Comparison of ENCODE assay signal across 11 cellular contexts in the genomic region with DNA sequence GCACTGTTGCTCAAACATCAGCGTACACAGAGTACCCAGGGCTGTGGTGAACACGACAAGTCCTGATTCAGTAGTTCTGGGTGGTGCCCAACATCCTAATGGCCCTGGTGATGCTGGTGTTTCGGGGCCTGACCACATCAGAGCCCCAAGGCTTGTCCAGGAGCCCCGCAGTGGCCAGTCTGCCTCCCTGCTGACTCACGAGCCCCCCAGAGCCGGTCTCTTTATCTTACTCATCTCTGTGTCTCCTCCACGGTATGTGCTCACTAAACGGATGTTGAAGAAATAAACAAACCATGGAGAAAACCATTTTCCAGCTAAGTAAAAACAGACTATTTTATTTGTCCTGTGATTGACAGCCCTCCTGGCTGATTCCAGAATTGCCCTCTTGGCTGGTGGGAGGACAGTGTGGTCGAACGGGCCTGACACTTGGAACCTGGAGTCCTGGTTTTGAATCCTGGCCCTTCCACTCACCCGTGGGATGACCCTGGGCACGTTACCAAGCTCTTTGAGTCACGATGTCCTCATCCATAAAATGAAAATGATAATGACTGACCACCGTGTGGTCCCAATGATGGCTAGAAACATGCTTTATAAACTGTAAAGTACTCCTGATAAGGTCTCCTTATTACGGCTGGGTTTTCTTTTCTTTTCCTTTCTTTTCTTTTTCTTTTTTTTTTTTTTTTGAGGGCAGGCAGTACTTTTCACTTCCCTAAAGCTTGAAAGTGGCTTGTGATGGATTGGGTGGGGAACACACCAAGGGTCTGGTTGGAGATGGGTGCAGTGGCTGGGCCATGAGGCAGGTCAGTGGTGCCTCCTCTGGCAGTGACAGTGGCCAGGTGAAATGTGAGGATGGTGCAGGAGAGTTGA. TPM values are rescaled to one million over a fixed set of nuclear protein-coding genes. Genes with fewer than 3 reads are reported as not detected.
DNase-seq lines count a peak whose midpoint lies in the region; ATAC-seq, FAIRE-seq and TF ChIP-seq lines count a peak whose summit lies in the region.
"Had no signal": no experiment of that assay in that cellular context is flagged by ENCODE, and none has a peak within 500 bp of the region (broad histone marks: within the 10 kb centered on the region; RNA-seq: fewer than 3 reads in every experiment).

No MANE protein-coding gene starts in this region.

- intact Hi-C loops in tibial artery (cut with DNase I; ENCODE audit: low total_unique reads), result loop anchor here (10.0 kb wide), 1 partner anchor 78 kb away; no protein-coding TSS in a partner anchor
- intact Hi-C loops in Right ventricle myocardium inferior (cut with DNase I), result loop anchor here (10.0 kb wide), 2 partner anchors 88 to 208 kb away; no protein-coding TSS in a partner anchor

- TF ChIP-seq CTCF in HEK293 (tag by site-specific recombination; IDR thresholded peaks at IDR 0.05) (no peak), astrocyte (IDR thresholded peaks at IDR 0.05; ENCODE audit: insufficient read depth, low read depth, low read length) (no peak), keratinocyte (optimal IDR thresholded peaks at IDR 0.05 in 1 of 3, IDR thresholded peaks at IDR 0.05 in 1 of 3, conservative IDR thresholded peaks at IDR 0.05 in 1 of 3; ENCODE audit: extremely low read depth in 1 of 3, insufficient read depth in 2 of 3, low read length in 3 of 3) (no peak), tibial artery (IDR thresholded peaks at IDR 0.05) (no peak)

- peak overlapping the region; percentile 55 for H2AFZ ChIP-seq in astrocyte (ENCODE audit: low read depth, low read length)
- no peak overlapping the region for H2AFZ ChIP-seq in keratinocyte (ENCODE audit: control insufficient read depth, low read length)

- H3K27me3 ChIP-seq in astrocyte (ENCODE audit: insufficient read depth, low read length) (no peaks in the 10 kb centered on the region), keratinocyte (ENCODE audit: control insufficient read depth, extremely low read depth, insufficient read depth, low read length) (no peaks in the 10 kb centered on the region), tibial artery (no peaks in the 10 kb centered on the region)

- H3K4me1 Mint-ChIP-seq in astrocyte (ENCODE audit: low read depth, unreplicated experiment), result peaks cover 22% of the 10 kb centered on the region

- no peaks in the 10 kb centered on the region; the same call in 1 of the 2 replicates for H3K4me1 ChIP-seq in HEK293 (ENCODE audit: control insufficient read depth, insufficient read depth, low read length)
- H3K4me1 ChIP-seq in astrocyte (ENCODE audit: insufficient read depth, low read length), result peaks cover 32% of the 10 kb centered on the region
- H3K4me1 ChIP-seq in keratinocyte (ENCODE audit: control insufficient read depth, extremely low read depth, insufficient read depth, low read length), result peaks cover 32% of the 10 kb centered on the region
- peaks cover 0 to 75% (median 47%) of the 10 kb centered on the region in 4 donors for H3K4me1 ChIP-seq in tibial artery

- H3K27ac ChIP-seq in HEK293 (ENCODE audit: extremely low read depth, low read depth, low read length), result no peak overlapping the region
- H3K27ac ChIP-seq in astrocyte (ENCODE audit: low read depth, low read length), result peak overlapping the region; percentile 81
- peak overlapping the region; percentile 30 for H3K27ac ChIP-seq in keratinocyte (ENCODE audit: control insufficient read depth, insufficient read depth, low read length)
- peak overlapping the region; percentile 76 to 95 for H3K27ac ChIP-seq in tibial artery

- H4K20me1 ChIP-seq in astrocyte (ENCODE audit: insufficient read depth, low read length) (no peaks in the 10 kb centered on the region), keratinocyte (ENCODE audit: control insufficient read depth, extremely low read depth, insufficient read depth, low read length) (no peaks in the 10 kb centered on the region)

- H3K9me3 ChIP-seq in HEK293 (ENCODE audit: control insufficient read depth, insufficient read depth, low read depth, low read length) (no peaks in the 10 kb centered on the region), astrocyte (ENCODE audit: insufficient read depth, low read depth, low read length) (no peaks in the 10 kb centered on the region), keratinocyte (ENCODE audit: control insufficient read depth, low read depth, low read length) (no peaks in the 10 kb centered on the region), tibial artery (no peaks in the 10 kb centered on the region)

- DNase-seq in astrocyte (ENCODE audit: low read depth) (peak; percentile 89), keratinocyte (ENCODE audit: low read depth, low spot score) (no peak), tibial artery (peak; percentile 59 to 73), Right ventricle myocardium inferior (ENCODE audit: missing footprints) (no peak), mesenteric fat pad (ENCODE audit: low spot score) (no peak)
- no peak for DNase-seq in stimulated activated CD4-positive, alpha-beta T cell treated with anti-CD3 and anti-CD28 coated beads, Interleukin-4, amount 100 ng/mL, for 24 hours
- no peak for DNase-seq in stimulated activated CD4-positive, alpha-beta T cell treated with anti-CD3 and anti-CD28 coated beads, Interleukin-2, amount 100 ng/mL, for 24 hours
- DNase-seq: mesendoderm had no signal

- POLR2A ChIA-PET in HEK293 (lab: Yijun Ruan, JAX), result no interaction called here

- peaks cover 2% of the 10 kb centered on the region for H3K9me3 Mint-ChIP-seq in astrocyte (ENCODE audit: unreplicated experiment)

- no peaks in the 10 kb centered on the region for H3K27me3 Mint-ChIP-seq in astrocyte (ENCODE audit: low read depth, unreplicated experiment)

- FAIRE-seq in astrocyte (lab: Jason Lieb, UNC) (no peak), keratinocyte (lab: Jason Lieb, UNC) (peak; percentile 48)
- FAIRE-seq: GM12891 had no signal

- H3K4me2 ChIP-seq in astrocyte (ENCODE audit: low read length) (peak overlapping the region; percentile 82), keratinocyte (ENCODE audit: control insufficient read depth, extremely low read depth, insufficient read depth, low read depth, low read length) (no peak overlapping the region)

- no peaks in the 10 kb centered on the region for H3K9me1 ChIP-seq in keratinocyte (ENCODE audit: control insufficient read depth, extremely low read depth, insufficient read depth, low read length)

- H3K79me2 ChIP-seq in astrocyte (ENCODE audit: insufficient read depth, low read length) (peaks cover 3% of the 10 kb centered on the region), keratinocyte (ENCODE audit: control insufficient read depth, insufficient read depth, low read length) (no peaks in the 10 kb centered on the region)

- peaks cover 3% of the 10 kb centered on the region for H3K36me3 Mint-ChIP-seq in astrocyte (ENCODE audit: low read depth, unreplicated experiment)

- H3K4me3 ChIP-seq in HEK293 (ENCODE audit: low read depth, low read length), result no peak overlapping the region
- H3K4me3 ChIP-seq in astrocyte (ENCODE audit: insufficient read depth, low read depth, low read length), result peak overlapping the region; percentile 5
- no peak overlapping the region for H3K4me3 ChIP-seq in keratinocyte (ENCODE audit: control insufficient read depth in 2 of 3, extremely low read depth in 1 of 3, insufficient read depth in 2 of 3, low read depth in 1 of 3, low read length in 3 of 3)
- H3K4me3 ChIP-seq in tibial artery, result no peak overlapping the region

- no peak overlapping the region for H3K4me3 Mint-ChIP-seq in astrocyte (ENCODE audit: unreplicated experiment)

- no peak overlapping the region for H3K27ac Mint-ChIP-seq in astrocyte (ENCODE audit: unreplicated experiment)

- dilution Hi-C loops in keratinocyte (cut with MboI; ENCODE audit: extremely low pct_ligation_motif_present, low sequenced_read_pairs), result no loop called here

- CTCF ChIA-PET in HEK293 (lab: Yijun Ruan, JAX), result no interaction called here

- H3K9ac ChIP-seq in astrocyte (ENCODE audit: low read length) (peak overlapping the region; percentile 49), keratinocyte (ENCODE audit: control insufficient read depth, extremely low read depth, insufficient read depth, low read length) (no peak overlapping the region)

- no peaks in the 10 kb centered on the region for H3K36me3 ChIP-seq in HEK293 (ENCODE audit: control insufficient read depth in 2 of 2, insufficient read depth in 1 of 2, low read length in 2 of 2)
- H3K36me3 ChIP-seq in astrocyte (ENCODE audit: insufficient read depth, low read length), result no peaks in the 10 kb centered on the region
- H3K36me3 ChIP-seq in keratinocyte (ENCODE audit: control insufficient read depth in 2 of 2, extremely low read depth in 1 of 2, insufficient read depth in 2 of 2, low read length in 2 of 2), result no peaks in the 10 kb centered on the region
- H3K36me3 ChIP-seq in tibial artery, result peaks cover 0 to 6% (median 0%) of the 10 kb centered on the region in 3 donors

- no peak for ATAC-seq in Right ventricle myocardium inferior

TF ChIP-seq in HEK293, 187 proteins besides CTCF, POLR2A, EP300 and RAD21 (continues in another document):
- no peak for TF ChIP-seq ZNF2 (tag by site-specific recombination; IDR thresholded peaks at IDR 0.05)

RNA-seq across cellular contexts. Expression of gene HIP1, which starts 5.7 kb away (rescaled TPM):
- total RNA-seq in astrocyte (14.0 and 15.4 TPM in 2 replicates), Right ventricle myocardium inferior (18.0 TPM), mesenteric fat pad (38.4 TPM)
- 5.0 to 6.9 TPM (median 5.3 TPM) in 3 replicates for polyA plus RNA-seq in keratinocyte
- polyA plus RNA-seq in keratinocyte (2011; ENCODE audit: low read depth), result 4.0 TPM
- polyA plus RNA-seq in keratinocyte (2011; cell fraction: cytosol; rRNA removed), result 5.3 and 5.5 TPM in 2 replicates
- 9.0 and 10.3 TPM in 2 replicates for polyA plus RNA-seq in keratinocyte (2011; cell fraction: nucleus; rRNA removed)
- 1.7 and 5.5 TPM in 2 replicates for polyA plus RNA-seq in keratinocyte (2012; ENCODE audit: low replicate concordance)
- polyA minus RNA-seq in keratinocyte, result 9.5 to 13.5 TPM (median 10.6 TPM) in 3 replicates
- polyA minus RNA-seq in keratinocyte (2011; cell fraction: cytosol; rRNA and poly(A)+ RNA removed), result 8.4 TPM
- polyA minus RNA-seq in keratinocyte (2011; cell fraction: nucleus; rRNA and poly(A)+ RNA removed), result 5.9 and 14.0 TPM in 2 replicates

RNA-seq across cellular contexts. Expression of gene CCL26, which starts 39.0 kb away (rescaled TPM):
- total RNA-seq in astrocyte (not detected in 2 replicates), Right ventricle myocardium inferior (not detected), mesenteric fat pad (21.4 TPM)
- 0.20 TPM in 1 of 3 replicates, not detected in the others for polyA plus RNA-seq in keratinocyte
- polyA plus RNA-seq in keratinocyte (2011; ENCODE audit: low read depth), result not detected
- polyA plus RNA-seq in keratinocyte (2011; cell fraction: cytosol; rRNA removed), result not detected in 2 replicates
- polyA plus RNA-seq in keratinocyte (2011; cell fraction: nucleus; rRNA removed), result 0.71 TPM in 1 of 2 replicates, not detected in the other
- not detected in 2 replicates for polyA plus RNA-seq in keratinocyte (2012; ENCODE audit: low replicate concordance)
- not detected in 3 replicates for polyA minus RNA-seq in keratinocyte
- polyA minus RNA-seq in keratinocyte (2011; cell fraction: cytosol; rRNA and poly(A)+ RNA removed), result not detected
- polyA minus RNA-seq in keratinocyte (2011; cell fraction: nucleus; rRNA and poly(A)+ RNA removed), result not detected in 2 replicates
- total RNA-seq: dermis microvascular lymphatic vessel endothelial cell had no signal

Comparison
In these comparisons a context has a peak if more than half of its experiments do, and no peak if none do; other contexts are left out.
1. DNase-seq: peak in astrocyte (single experiment) and tibial artery (2 of 2); none in keratinocyte (single experiment), Right ventricle myocardium inferior (single experiment), mesenteric fat pad (single experiment), stimulated activated CD4-positive, alpha-beta T cell treated with anti-CD3 and anti-CD28 coated beads, Interleukin-4, amount 100 ng/mL, for 24 hours (single experiment) and stimulated activated CD4-positive, alpha-beta T cell treated with anti-CD3 and anti-CD28 coated beads, Interleukin-2, amount 100 ng/mL, for 24 hours (0 of 2).
2. RNA of gene CCL26, which starts 39.0 kb away (total RNA-seq): 21.4 TPM in mesenteric fat pad (single experiment); not detected in astrocyte and not detected in Right ventricle myocardium inferior (single experiment); every median in the first group is over 10 times any median in the second.